In the genomic region with DNA sequence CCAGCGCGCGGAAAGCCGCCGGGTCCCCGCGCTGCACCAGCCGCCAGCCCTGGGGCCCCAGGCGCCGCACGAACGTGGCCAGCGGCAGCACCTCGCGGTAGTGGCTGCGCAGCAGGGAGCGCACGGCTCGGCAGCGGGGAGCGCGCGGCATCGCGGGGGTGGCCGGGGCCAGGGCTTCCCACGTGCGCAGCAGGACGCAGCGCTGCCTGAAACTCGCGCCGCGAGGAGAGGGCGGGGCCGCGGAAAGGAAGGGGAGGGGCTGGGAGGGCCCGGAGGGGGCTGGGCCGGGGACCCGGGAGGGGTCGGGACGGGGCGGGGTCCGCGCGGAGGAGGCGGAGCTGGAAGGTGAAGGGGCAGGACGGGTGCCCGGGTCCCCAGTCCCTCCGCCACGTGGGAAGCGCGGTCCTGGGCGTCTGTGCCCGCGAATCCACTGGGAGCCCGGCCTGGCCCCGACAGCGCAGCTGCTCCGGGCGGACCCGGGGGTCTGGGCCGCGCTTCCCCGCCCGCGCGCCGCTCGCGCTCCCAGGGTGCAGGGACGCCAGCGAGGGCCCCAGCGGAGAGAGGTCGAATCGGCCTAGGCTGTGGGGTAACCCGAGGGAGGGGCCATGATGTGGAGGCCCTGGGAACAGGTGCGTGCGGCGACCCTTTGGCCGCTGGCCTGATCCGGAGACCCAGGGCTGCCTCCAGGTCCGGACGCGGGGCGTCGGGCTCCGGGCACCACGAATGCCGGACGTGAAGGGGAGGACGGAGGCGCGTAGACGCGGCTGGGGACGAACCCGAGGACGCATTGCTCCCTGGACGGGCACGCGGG, we compare ENCODE assay signal across 1 cellular context.
TF ChIP-seq lines count a peak whose summit lies in the region.

TERT (minus strand) TSS at position 230 of the 811 bp plus-strand sequence; CDS start at position 151, 79 bp downstream.

TF ChIP-seq in IMR-90, 13 proteins besides CTCF, POLR2A, EP300 and RAD21:
- TF ChIP-seq SMC3 (IDR thresholded peaks at IDR 0.05; ENCODE audit: low read depth, low read length) (no peak), CHD1 (IDR thresholded peaks at IDR 0.05; ENCODE audit: low read depth, low read length) (no peak), RCOR1 (IDR thresholded peaks at IDR 0.05; ENCODE audit: insufficient replicate concordance, low read length) (no peak), NFE2L2 (IDR thresholded peaks at IDR 0.05; ENCODE audit: low read depth, low read length) (no peak), MXI1 (IDR thresholded peaks at IDR 0.05; ENCODE audit: borderline replicate concordance, low read depth, low read length) (no peak), USF2 (IDR thresholded peaks at IDR 0.05; ENCODE audit: low read depth, low read length) (no peak), MAZ (IDR thresholded peaks at IDR 0.05; ENCODE audit: borderline replicate concordance, low read depth, low read length) (no peak), FOS (IDR thresholded peaks at IDR 0.05; ENCODE audit: low read depth, low read length) (no peak), MAFK (IDR thresholded peaks at IDR 0.05; ENCODE audit: low read depth, low read length) (no peak), RFX5 (IDR thresholded peaks at IDR 0.05; ENCODE audit: low read depth, low read length) (no peak), BHLHE40 (IDR thresholded peaks at IDR 0.05; ENCODE audit: low read depth, low read length) (no peak), CEBPB (IDR thresholded peaks at IDR 0.05; ENCODE audit: low read depth, low read length) (no peak)
- TF ChIP-seq, protein P1, sequence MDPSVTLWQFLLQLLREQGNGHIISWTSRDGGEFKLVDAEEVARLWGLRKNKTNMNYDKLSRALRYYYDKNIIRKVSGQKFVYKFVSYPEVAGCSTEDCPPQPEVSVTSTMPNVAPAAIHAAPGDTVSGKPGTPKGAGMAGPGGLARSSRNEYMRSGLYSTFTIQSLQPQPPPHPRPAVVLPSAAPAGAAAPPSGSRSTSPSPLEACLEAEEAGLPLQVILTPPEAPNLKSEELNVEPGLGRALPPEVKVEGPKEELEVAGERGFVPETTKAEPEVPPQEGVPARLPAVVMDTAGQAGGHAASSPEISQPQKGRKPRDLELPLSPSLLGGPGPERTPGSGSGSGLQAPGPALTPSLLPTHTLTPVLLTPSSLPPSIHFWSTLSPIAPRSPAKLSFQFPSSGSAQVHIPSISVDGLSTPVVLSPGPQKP (IDR thresholded peaks at IDR 0.05; ENCODE audit: borderline replicate concordance, low read depth, low read length): no peak
